In the genomic region with DNA sequence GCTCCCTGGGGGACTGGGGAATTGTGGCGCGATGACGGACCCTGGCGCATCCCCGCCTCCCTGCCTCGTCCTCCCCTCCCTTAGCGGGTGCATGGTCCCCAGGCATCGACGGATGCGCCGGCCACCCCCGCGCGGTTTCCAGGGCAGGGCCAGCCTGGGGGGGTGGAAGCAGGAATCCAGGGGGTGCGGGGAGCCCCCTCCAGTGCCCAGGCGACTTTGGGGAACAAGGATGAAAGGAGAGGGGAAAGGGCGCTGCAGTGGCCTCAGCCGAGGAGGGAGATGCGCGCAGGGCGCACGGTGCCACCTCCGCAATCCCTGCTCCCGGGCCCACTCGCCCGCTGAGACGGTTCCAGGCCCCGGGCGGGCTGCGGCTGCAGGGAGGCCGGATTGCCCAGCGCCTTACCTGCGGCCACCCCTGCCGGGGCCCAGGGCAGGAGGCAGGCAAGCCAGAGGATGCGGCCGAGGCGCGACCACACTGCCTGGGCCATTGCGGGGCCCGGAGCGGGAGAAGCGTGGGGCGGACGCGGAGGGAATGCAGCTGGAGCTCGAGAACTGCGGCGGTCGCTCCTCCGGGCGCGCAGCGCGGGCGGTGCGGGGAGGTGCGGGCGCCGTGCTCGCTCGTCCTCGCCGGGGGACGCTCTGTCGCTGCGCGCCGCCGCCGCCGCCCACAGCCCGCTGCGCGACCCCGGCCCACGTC, we compare ENCODE assay signal across 1 cellular context.
TF ChIP-seq lines count a peak whose summit lies in the region.

A gene with protein sequence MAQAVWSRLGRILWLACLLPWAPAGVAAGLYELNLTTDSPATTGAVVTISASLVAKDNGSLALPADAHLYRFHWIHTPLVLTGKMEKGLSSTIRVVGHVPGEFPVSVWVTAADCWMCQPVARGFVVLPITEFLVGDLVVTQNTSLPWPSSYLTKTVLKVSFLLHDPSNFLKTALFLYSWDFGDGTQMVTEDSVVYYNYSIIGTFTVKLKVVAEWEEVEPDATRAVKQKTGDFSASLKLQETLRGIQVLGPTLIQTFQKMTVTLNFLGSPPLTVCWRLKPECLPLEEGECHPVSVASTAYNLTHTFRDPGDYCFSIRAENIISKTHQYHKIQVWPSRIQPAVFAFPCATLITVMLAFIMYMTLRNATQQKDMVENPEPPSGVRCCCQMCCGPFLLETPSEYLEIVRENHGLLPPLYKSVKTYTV (minus strand): TSS at position 641 of the 697 bp plus-strand sequence. CDS start 153 bp downstream, at position 488.

TF ChIP-seq in HCT116, 20 proteins besides CTCF, POLR2A, EP300 and RAD21 (continued from another document):
- no peak for TF ChIP-seq YY1 (IDR thresholded peaks at IDR 0.05; ENCODE audit: extremely low read depth, insufficient replicate concordance, low read depth, low read length)
- TF ChIP-seq TCF7L2 (IDR thresholded peaks at IDR 0.05; ENCODE audit: borderline replicate concordance, extremely low read depth, insufficient read depth, insufficient read length) = no peak
- TF ChIP-seq, protein P1, sequence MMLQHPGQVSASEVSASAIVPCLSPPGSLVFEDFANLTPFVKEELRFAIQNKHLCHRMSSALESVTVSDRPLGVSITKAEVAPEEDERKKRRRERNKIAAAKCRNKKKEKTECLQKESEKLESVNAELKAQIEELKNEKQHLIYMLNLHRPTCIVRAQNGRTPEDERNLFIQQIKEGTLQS (IDR thresholded peaks at IDR 0.05) = no peak
- TF ChIP-seq, protein P2, sequence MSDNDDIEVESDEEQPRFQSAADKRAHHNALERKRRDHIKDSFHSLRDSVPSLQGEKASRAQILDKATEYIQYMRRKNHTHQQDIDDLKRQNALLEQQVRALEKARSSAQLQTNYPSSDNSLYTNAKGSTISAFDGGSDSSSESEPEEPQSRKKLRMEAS (IDR thresholded peaks at IDR 0.05) = no peak
- TF ChIP-seq ZNF274 (IDR thresholded peaks at IDR 0.05; ENCODE audit: low read depth, low read length) = no peak
- no peak for TF ChIP-seq CEBPB (IDR thresholded peaks at IDR 0.05; ENCODE audit: low read depth)
- no peak for TF ChIP-seq JUND (IDR thresholded peaks at IDR 0.05)
- no peak for TF ChIP-seq POLR2AphosphoS5 (IDR thresholded peaks at IDR 0.05; ENCODE audit: low read depth, low read length)
- no peak for TF ChIP-seq CBX3 (IDR thresholded peaks at IDR 0.05; ENCODE audit: low read depth)
- no peak for TF ChIP-seq SRF (IDR thresholded peaks at IDR 0.05; ENCODE audit: low read depth)
- no peak for TF ChIP-seq SP1 (IDR thresholded peaks at IDR 0.05; ENCODE audit: low read depth)
- TF ChIP-seq, protein P3, sequence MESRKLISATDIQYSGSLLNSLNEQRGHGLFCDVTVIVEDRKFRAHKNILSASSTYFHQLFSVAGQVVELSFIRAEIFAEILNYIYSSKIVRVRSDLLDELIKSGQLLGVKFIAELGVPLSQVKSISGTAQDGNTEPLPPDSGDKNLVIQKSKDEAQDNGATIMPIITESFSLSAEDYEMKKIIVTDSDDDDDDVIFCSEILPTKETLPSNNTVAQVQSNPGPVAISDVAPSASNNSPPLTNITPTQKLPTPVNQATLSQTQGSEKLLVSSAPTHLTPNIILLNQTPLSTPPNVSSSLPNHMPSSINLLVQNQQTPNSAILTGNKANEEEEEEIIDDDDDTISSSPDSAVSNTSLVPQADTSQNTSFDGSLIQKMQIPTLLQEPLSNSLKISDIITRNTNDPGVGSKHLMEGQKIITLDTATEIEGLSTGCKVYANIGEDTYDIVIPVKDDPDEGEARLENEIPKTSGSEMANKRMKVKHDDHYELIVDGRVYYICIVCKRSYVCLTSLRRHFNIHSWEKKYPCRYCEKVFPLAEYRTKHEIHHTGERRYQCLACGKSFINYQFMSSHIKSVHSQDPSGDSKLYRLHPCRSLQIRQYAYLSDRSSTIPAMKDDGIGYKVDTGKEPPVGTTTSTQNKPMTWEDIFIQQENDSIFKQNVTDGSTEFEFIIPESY (IDR thresholded peaks at IDR 0.05; ENCODE audit: extremely low read depth, insufficient replicate concordance, low read length) = no peak
- no peak for TF ChIP-seq EZH2 (IDR thresholded peaks at IDR 0.05)
- no peak for TF ChIP-seq SIN3A (IDR thresholded peaks at IDR 0.05; ENCODE audit: low read depth)
- no peak for TF ChIP-seq EZH2phosphoT487 (IDR thresholded peaks at IDR 0.05; ENCODE audit: borderline replicate concordance)
TF ChIP-seq in HCT116: peak in this region for 0.
